Comparison of ENCODE assay signal across 22 cellular contexts in genomic region chr14:49449749-49450148, GRCh38.
"Had no signal": no experiment of that assay in that cellular context is flagged by ENCODE, and none has a peak within 500 bp of the region (broad histone marks: within the 10 kb centered on the region; RNA-seq: fewer than 3 reads in every experiment).

No MANE protein-coding gene starts in this region.

- H3K4me1 ChIP-seq: SJSA1 had no signal

- ATAC-seq: Panc1, PC-3 had no signal

- H3K36me3 ChIP-seq: SJSA1 had no signal

- H3K9me3 ChIP-seq: SJSA1 had no signal

- H3K4me3 ChIP-seq: SJSA1, SK-N-MC had no signal

- DNase-seq: IMR-90; KBM-7; MV-4-11; NCI-H1048; NCI-H1105; NCI-H1417; NCI-H1436 treated with DMSO at 0.1 percent for 48 hours; NCI-H1694; NCI-H187 treated with DMSO at 0.1 percent for 48 hours; NCI-H2029 treated with DMSO at 0.1 percent for 48 hours; NCI-H2171 treated with DMSO at 0.1 percent for 48 hours; NCI-H345; NCI-H446 treated with DMSO at 0.1 percent for 48 hours; NCI-H510A treated with DMSO at 0.1 percent for 48 hours; NCI-H526; NK-92 treated with Interleukin-12 subunit alpha and Interleukin-12 subunit beta, amount 100 ng/mL, for 24 hours; PC-3; Right ventricle myocardium superior; SIG-M5 had no signal
